In the genomic region with DNA sequence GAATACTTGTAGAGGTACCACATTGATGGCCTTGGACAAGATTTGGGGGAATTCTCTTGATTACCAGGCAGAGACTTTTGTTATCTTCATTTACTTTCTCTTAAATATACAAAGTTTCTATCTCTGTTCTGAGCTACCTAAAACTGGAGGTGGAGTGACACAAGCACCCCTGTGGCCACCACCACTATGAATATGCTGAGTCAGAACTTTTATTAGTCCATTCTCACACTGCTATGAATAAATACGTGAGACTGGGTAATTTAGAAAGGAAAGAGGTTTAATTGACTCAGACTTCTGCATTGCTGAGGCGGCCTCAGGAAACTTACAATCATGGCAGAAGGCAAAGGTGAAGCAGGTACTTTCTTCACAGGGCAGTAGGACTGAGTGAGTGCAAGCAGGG, we compare ENCODE assay signal across 3 cellular contexts.
A peak's percentile ranks its signal among the peaks of the same experiment; 100 is the strongest.
TF ChIP-seq lines count a peak whose summit lies in the region.

No MANE protein-coding gene starts in this region.

TF ChIP-seq in A549, 52 proteins besides CTCF, POLR2A, EP300 and RAD21:
- TF ChIP-seq, protein P1, sequence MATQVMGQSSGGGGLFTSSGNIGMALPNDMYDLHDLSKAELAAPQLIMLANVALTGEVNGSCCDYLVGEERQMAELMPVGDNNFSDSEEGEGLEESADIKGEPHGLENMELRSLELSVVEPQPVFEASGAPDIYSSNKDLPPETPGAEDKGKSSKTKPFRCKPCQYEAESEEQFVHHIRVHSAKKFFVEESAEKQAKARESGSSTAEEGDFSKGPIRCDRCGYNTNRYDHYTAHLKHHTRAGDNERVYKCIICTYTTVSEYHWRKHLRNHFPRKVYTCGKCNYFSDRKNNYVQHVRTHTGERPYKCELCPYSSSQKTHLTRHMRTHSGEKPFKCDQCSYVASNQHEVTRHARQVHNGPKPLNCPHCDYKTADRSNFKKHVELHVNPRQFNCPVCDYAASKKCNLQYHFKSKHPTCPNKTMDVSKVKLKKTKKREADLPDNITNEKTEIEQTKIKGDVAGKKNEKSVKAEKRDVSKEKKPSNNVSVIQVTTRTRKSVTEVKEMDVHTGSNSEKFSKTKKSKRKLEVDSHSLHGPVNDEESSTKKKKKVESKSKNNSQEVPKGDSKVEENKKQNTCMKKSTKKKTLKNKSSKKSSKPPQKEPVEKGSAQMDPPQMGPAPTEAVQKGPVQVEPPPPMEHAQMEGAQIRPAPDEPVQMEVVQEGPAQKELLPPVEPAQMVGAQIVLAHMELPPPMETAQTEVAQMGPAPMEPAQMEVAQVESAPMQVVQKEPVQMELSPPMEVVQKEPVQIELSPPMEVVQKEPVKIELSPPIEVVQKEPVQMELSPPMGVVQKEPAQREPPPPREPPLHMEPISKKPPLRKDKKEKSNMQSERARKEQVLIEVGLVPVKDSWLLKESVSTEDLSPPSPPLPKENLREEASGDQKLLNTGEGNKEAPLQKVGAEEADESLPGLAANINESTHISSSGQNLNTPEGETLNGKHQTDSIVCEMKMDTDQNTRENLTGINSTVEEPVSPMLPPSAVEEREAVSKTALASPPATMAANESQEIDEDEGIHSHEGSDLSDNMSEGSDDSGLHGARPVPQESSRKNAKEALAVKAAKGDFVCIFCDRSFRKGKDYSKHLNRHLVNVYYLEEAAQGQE (IDR thresholded peaks at IDR 0.05), result no peak
- TF ChIP-seq, protein P2, sequence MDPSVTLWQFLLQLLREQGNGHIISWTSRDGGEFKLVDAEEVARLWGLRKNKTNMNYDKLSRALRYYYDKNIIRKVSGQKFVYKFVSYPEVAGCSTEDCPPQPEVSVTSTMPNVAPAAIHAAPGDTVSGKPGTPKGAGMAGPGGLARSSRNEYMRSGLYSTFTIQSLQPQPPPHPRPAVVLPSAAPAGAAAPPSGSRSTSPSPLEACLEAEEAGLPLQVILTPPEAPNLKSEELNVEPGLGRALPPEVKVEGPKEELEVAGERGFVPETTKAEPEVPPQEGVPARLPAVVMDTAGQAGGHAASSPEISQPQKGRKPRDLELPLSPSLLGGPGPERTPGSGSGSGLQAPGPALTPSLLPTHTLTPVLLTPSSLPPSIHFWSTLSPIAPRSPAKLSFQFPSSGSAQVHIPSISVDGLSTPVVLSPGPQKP (IDR thresholded peaks at IDR 0.05; ENCODE audit: low read depth, low read length), result no peak
- peak; percentile 72 for TF ChIP-seq MAFK (IDR thresholded peaks at IDR 0.05; ENCODE audit: partially characterized antibody)

TF ChIP-seq in IMR-90, 13 proteins besides CTCF, POLR2A, EP300 and RAD21:
- TF ChIP-seq CHD1 (IDR thresholded peaks at IDR 0.05; ENCODE audit: low read depth, low read length) (no peak), MAFK (IDR thresholded peaks at IDR 0.05; ENCODE audit: low read depth, low read length) (peak; percentile 88), NFE2L2 (IDR thresholded peaks at IDR 0.05; ENCODE audit: low read depth, low read length) (no peak)

TF ChIP-seq in K562, 482 proteins besides CTCF, POLR2A, EP300 and RAD21:
- TF ChIP-seq ZNF316 (IDR thresholded peaks at IDR 0.05), result 0 out of 2 replicates have a peak, but pooled peaks have one; percentile 32
- TF ChIP-seq, protein P3, sequence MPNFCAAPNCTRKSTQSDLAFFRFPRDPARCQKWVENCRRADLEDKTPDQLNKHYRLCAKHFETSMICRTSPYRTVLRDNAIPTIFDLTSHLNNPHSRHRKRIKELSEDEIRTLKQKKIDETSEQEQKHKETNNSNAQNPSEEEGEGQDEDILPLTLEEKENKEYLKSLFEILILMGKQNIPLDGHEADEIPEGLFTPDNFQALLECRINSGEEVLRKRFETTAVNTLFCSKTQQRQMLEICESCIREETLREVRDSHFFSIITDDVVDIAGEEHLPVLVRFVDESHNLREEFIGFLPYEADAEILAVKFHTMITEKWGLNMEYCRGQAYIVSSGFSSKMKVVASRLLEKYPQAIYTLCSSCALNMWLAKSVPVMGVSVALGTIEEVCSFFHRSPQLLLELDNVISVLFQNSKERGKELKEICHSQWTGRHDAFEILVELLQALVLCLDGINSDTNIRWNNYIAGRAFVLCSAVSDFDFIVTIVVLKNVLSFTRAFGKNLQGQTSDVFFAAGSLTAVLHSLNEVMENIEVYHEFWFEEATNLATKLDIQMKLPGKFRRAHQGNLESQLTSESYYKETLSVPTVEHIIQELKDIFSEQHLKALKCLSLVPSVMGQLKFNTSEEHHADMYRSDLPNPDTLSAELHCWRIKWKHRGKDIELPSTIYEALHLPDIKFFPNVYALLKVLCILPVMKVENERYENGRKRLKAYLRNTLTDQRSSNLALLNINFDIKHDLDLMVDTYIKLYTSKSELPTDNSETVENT (CRISPR knock-in tag; IDR thresholded peaks at IDR 0.05), result no peak
- peak; percentile 18; the same call in 1 of the 2 replicates for TF ChIP-seq MAFF (IDR thresholded peaks at IDR 0.05; ENCODE audit: low read length)
- peak; percentile 36 for TF ChIP-seq MAFK (IDR thresholded peaks at IDR 0.05; ENCODE audit: low read length)
- 0 out of 2 replicates have a peak, but pooled peaks have one; percentile 19 for TF ChIP-seq MAFG (tag; conservative IDR thresholded peaks at IDR 0.05)
- TF ChIP-seq TCF3 (CRISPR knock-in tag; IDR thresholded peaks at IDR 0.05), result no peak
